16 cellular contexts compared by ENCODE assay signal in genomic region chr13:47639716-47640447, GRCh38.
"Had no signal": no experiment of that assay in that cellular context is flagged by ENCODE, and none has a peak within 500 bp of the region (broad histone marks: within the 10 kb centered on the region; RNA-seq: fewer than 3 reads in every experiment).

No MANE protein-coding gene starts in this region.

- ATAC-seq: right cardiac atrium had no signal

- DNase-seq: activated CD4-positive, CD25-positive, alpha-beta regulatory T cell treated with anti-CD3 and anti-CD28 coated beads, Interleukin-2, amount 50 U/mL, for 72 hours; activated naive CD4-positive, alpha-beta T cell; activated naive CD8-positive, alpha-beta T cell treated with anti-CD3 and anti-CD28 coated beads, Interleukin-2, amount 10 ng/mL, durations not matched to agents 7 days and 5 days; activated T-cell treated with anti-CD3 and anti-CD28 coated beads for 4 hours; hippocampal formation; kidney; left ventricle myocardium inferior; mesendoderm; nucleus accumbens; right cardiac atrium; T-helper 1 cell; T1000 had no signal

- H3K4me1 ChIP-seq: ascending aorta, left ventricle myocardium inferior, suprapubic skin had no signal

- FAIRE-seq: bronchial epithelial cell, kidney had no signal

- H3K4me3 ChIP-seq: ascending aorta, left ventricle myocardium inferior, suprapubic skin had no signal

- H3K36me3 ChIP-seq: ascending aorta, left ventricle myocardium inferior, suprapubic skin had no signal

- H3K9me3 ChIP-seq: ascending aorta, suprapubic skin had no signal

- H3K27me3 ChIP-seq: ascending aorta, suprapubic skin had no signal

- H3K27ac ChIP-seq: ascending aorta, epithelial cell of prostate, left ventricle myocardium inferior, suprapubic skin had no signal
